12 cellular contexts compared by ENCODE assay signal in genomic region chr3:174540536-174540935, GRCh38.
"Had no signal": no experiment of that assay in that cellular context is flagged by ENCODE, and none has a peak within 500 bp of the region (broad histone marks: within the 10 kb centered on the region; RNA-seq: fewer than 3 reads in every experiment).

No MANE protein-coding gene starts in this region.

- H3K36me3 Mint-ChIP-seq: activated CD4-positive, alpha-beta memory T cell treated with anti-CD3 and anti-CD28 coated beads for 36 hours; activated naive CD8-positive, alpha-beta T cell treated with anti-CD3 and anti-CD28 coated beads, Interleukin-2, amount 10 ng/mL, durations not matched to agents 7 days and 5 days; naive B cell had no signal

- ATAC-seq: foreskin keratinocyte, lower lobe of right lung had no signal

- H3K36me3 ChIP-seq: cardiac muscle cell, lower lobe of right lung, right atrium auricular region, thyroid gland had no signal

- H3K4me3 Mint-ChIP-seq: activated CD4-positive, alpha-beta memory T cell treated with anti-CD3 and anti-CD28 coated beads for 36 hours; activated naive CD8-positive, alpha-beta T cell treated with anti-CD3 and anti-CD28 coated beads, Interleukin-2, amount 10 ng/mL, durations not matched to agents 7 days and 5 days; naive B cell had no signal

- H3K4me3 ChIP-seq: cardiac muscle cell, lower lobe of right lung, right atrium auricular region, skin epidermis, thyroid gland had no signal

- H3K27ac Mint-ChIP-seq: activated CD4-positive, alpha-beta memory T cell treated with anti-CD3 and anti-CD28 coated beads for 36 hours; activated naive CD8-positive, alpha-beta T cell treated with anti-CD3 and anti-CD28 coated beads, Interleukin-2, amount 10 ng/mL, durations not matched to agents 7 days and 5 days; naive B cell had no signal

- H3K27me3 Mint-ChIP-seq: activated CD4-positive, alpha-beta memory T cell treated with anti-CD3 and anti-CD28 coated beads for 36 hours; activated naive CD8-positive, alpha-beta T cell treated with anti-CD3 and anti-CD28 coated beads, Interleukin-2, amount 10 ng/mL, durations not matched to agents 7 days and 5 days; naive B cell had no signal

- H3K9me3 Mint-ChIP-seq: activated naive CD8-positive, alpha-beta T cell treated with anti-CD3 and anti-CD28 coated beads, Interleukin-2, amount 10 ng/mL, durations not matched to agents 7 days and 5 days; naive B cell had no signal

- H3K27me3 ChIP-seq: cardiac muscle cell, foreskin keratinocyte, right atrium auricular region, thyroid gland had no signal

- DNase-seq: activated CD4-positive, alpha-beta memory T cell treated with anti-CD3 and anti-CD28 coated beads for 36 hours; activated CD4-positive, CD25-positive, alpha-beta regulatory T cell treated with anti-CD3 and anti-CD28 coated beads, Interleukin-2, amount 50 U/mL, for 72 hours; activated naive CD8-positive, alpha-beta T cell treated with anti-CD3 and anti-CD28 coated beads, Interleukin-2, amount 10 ng/mL, durations not matched to agents 7 days and 5 days; activated T-cell treated with anti-CD3 and anti-CD28 coated beads, Interleukin-2, amount 50 U/mL, for 48 hours; anterior cingulate cortex; foreskin keratinocyte; lower lobe of right lung; naive B cell; thyroid gland had no signal

- H3K4me1 Mint-ChIP-seq: activated naive CD8-positive, alpha-beta T cell treated with anti-CD3 and anti-CD28 coated beads, Interleukin-2, amount 10 ng/mL, durations not matched to agents 7 days and 5 days; naive B cell had no signal
